ENCODE assay signal across 8 cellular contexts in the genomic region with DNA sequence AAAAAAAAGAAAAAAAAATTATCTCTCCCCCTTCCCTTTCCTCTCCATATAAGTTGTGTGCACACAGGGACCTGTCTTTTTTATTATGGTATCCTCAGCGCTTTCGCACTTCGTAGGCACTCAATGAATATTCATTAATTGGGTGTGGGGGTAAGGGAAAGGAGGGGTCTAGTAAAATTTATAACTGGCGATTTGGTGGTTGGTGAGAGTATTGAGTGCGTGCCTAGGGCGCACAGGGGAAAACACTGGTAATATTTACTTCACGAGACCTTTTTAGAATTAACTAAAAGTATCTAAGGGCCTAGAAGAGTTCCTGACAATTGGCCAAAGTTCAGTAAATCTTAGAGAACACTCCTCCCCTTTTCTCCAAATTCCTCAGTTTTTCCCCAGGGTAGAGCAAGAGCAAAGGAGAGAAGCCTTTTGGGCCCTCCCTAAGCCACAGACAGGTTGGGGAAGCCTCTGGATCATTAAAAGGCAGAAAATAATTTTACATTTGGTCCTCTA. TPM values are rescaled to one million over a fixed set of nuclear protein-coding genes. Genes with fewer than 3 reads are reported as not detected.
DNase-seq lines count a peak whose midpoint lies in the region; ATAC-seq and TF ChIP-seq lines count a peak whose summit lies in the region.

No MANE protein-coding gene starts in this region.

- H3K9me3 ChIP-seq in colonic mucosa = no peaks in the 10 kb centered on the region
- no peaks in the 10 kb centered on the region for H3K9me3 ChIP-seq in muscle layer of colon (ENCODE audit: low read length)
- H3K9me3 ChIP-seq in transverse colon = no peaks in the 10 kb centered on the region

- H3K4me3 ChIP-seq in colonic mucosa (peak overlapping the region; percentile 46), muscle layer of colon (ENCODE audit: low read depth in 1 of 2, low read length in 2 of 2) (peak overlapping the region; percentile 47 to 77), transverse colon (peak overlapping the region in 3 of 4 donors; percentile 37 to 46 (median 46))

- H3K27ac ChIP-seq in colonic mucosa (no peak overlapping the region), muscle layer of colon (ENCODE audit: low read depth, low read length) (peak overlapping the region; percentile 24), transverse colon (peak overlapping the region; percentile 25 to 72 (median 70))

- peak overlapping the region; percentile 49 for H3K4me3 Mint-ChIP-seq in activated naive CD4-positive, alpha-beta T cell treated with anti-CD3 and anti-CD28 coated beads for 36 hours

- no peaks in the 10 kb centered on the region for H3K36me3 ChIP-seq in colonic mucosa
- no peaks in the 10 kb centered on the region for H3K36me3 ChIP-seq in muscle layer of colon (ENCODE audit: insufficient read depth, low read length)
- H3K36me3 ChIP-seq in transverse colon = no peaks in the 10 kb centered on the region

- in situ Hi-C loops in transverse colon (cut with MboI; ENCODE audit: low pct_ligation_motif_present in 1 of 4, low pct_unique_long_range_greater_than_20kb in 1 of 4, low sequenced_read_pairs in 3 of 4) = no loop called here

- DNase-seq in activated naive CD4-positive, alpha-beta T cell treated with anti-CD3 and anti-CD28 coated beads for 36 hours = no peak
- no peak for DNase-seq in activated naive CD4-positive, alpha-beta T cell (lab: John Stamatoyannopoulos, UW)
- DNase-seq in colonic mucosa (no peak), transverse colon (no peak), COLO668 (lab: John Stamatoyannopoulos, UW; ENCODE audit: unreplicated experiment) (no peak), SHP77 treated with DMSO at 0.1 percent for 48 hours (lab: John Stamatoyannopoulos, UW) (no peak)

- ATAC-seq in HG03159 (IDR thresholded peaks at IDR 0.05; ENCODE audit: unreplicated experiment) = no peak

- H3K9me3 Mint-ChIP-seq in activated naive CD4-positive, alpha-beta T cell treated with anti-CD3 and anti-CD28 coated beads for 36 hours = no peaks in the 10 kb centered on the region

- no peak for TF ChIP-seq POLR2A in transverse colon (IDR thresholded peaks at IDR 0.05)

- H3K4me1 ChIP-seq in colonic mucosa (no peaks in the 10 kb centered on the region), muscle layer of colon (ENCODE audit: insufficient read depth, low read length) (no peaks in the 10 kb centered on the region), transverse colon (peaks cover 0 to 12% (median 5%) of the 10 kb centered on the region in 4 donors)

- H3K36me3 Mint-ChIP-seq in activated naive CD4-positive, alpha-beta T cell treated with anti-CD3 and anti-CD28 coated beads for 36 hours (ENCODE audit: low read depth) = no peaks in the 10 kb centered on the region

- H3K4me1 Mint-ChIP-seq in activated naive CD4-positive, alpha-beta T cell treated with anti-CD3 and anti-CD28 coated beads for 36 hours (ENCODE audit: low read depth) = peaks cover 6% of the 10 kb centered on the region

- TF ChIP-seq CTCF in colonic mucosa (IDR thresholded peaks at IDR 0.05) (no peak), transverse colon (IDR thresholded peaks at IDR 0.05) (no peak)

- peaks cover 23% of the 10 kb centered on the region for H3K27me3 Mint-ChIP-seq in activated naive CD4-positive, alpha-beta T cell treated with anti-CD3 and anti-CD28 coated beads for 36 hours (ENCODE audit: low read depth)

- H3K27me3 ChIP-seq in colonic mucosa (no peaks in the 10 kb centered on the region), muscle layer of colon (ENCODE audit: control insufficient read depth in 1 of 2, insufficient read depth in 2 of 2, low read length in 2 of 2) (no peaks in the 10 kb centered on the region), transverse colon (peaks cover 6% of the 10 kb centered on the region)

- WGBS in transverse colon (ENCODE audit: low coverage in 1 of 2), 2 donors = 86 to 93% methylated on average over 7 of the region's 7 CpGs

- no peak overlapping the region for H3K27ac Mint-ChIP-seq in activated naive CD4-positive, alpha-beta T cell treated with anti-CD3 and anti-CD28 coated beads for 36 hours

- CTCF ChIA-PET in activated naive CD4-positive, alpha-beta T cell treated with anti-CD3 and anti-CD28 coated beads for 36 hours (lab: Charles Lee) = interaction anchor here (0.7 to 1.8 kb wide), 4 partner anchors 22 to 154 kb away, joined by 3 to 8 read pairs (median 3); a partner anchor contains a TSS

- peak overlapping the region; percentile 19 to 58 for H3K9ac ChIP-seq in colonic mucosa (ENCODE audit: low read depth in 2 of 2, low read length in 2 of 2)
- peak overlapping the region; percentile 53 for H3K9ac ChIP-seq in muscle layer of colon (ENCODE audit: low read length)

- no peak for TF ChIP-seq EP300 in transverse colon (IDR thresholded peaks at IDR 0.05; ENCODE audit: low read depth)

- intact Hi-C loops in activated naive CD4-positive, alpha-beta T cell treated with anti-CD3 and anti-CD28 coated beads for 36 hours (cut with micrococcal nuclease) = no loop called here
- intact Hi-C loops in colonic mucosa (cut with DNase I) = no loop called here
- intact Hi-C loops in transverse colon (cut with DNase I; ENCODE audit: low total_unique reads) = no loop called here

RNA-seq across cellular contexts. Expression of a gene that starts 25.7 kb away (rescaled TPM):
- 1 to 10 TPM; 1.2 to 3.7 TPM for total RNA-seq in activated naive CD4-positive, alpha-beta T cell treated with anti-CD3 and anti-CD28 coated beads for 36 hours
- 1 to 10 TPM; 3.2 to 6.0 TPM for total RNA-seq in colonic mucosa
- total RNA-seq in transverse colon = 1 to 10 TPM in 1 of 4 donors, under 1 TPM in 2, not detected in 1; 0.60 to 1.6 (median 0.82) TPM

RNA-seq across cellular contexts. Expression of a gene that starts 40.6 kb away (rescaled TPM):
- 10 to 100 TPM; 48.4 to 49.5 TPM for total RNA-seq in activated naive CD4-positive, alpha-beta T cell treated with anti-CD3 and anti-CD28 coated beads for 36 hours
- total RNA-seq in colonic mucosa (10 to 100 TPM; 21.7 to 53.8 TPM), transverse colon (10 to 100 TPM; 12.3 to 35.6 (median 19.7) TPM)
